ENCODE assay signal across 1 cellular context in genomic region chr9:99257723-99258364, GRCh38.
TF ChIP-seq lines count a peak whose summit lies in the region.

No MANE protein-coding gene starts in this region.

TF ChIP-seq in GM12891, 5 proteins besides CTCF, POLR2A, EP300 and RAD21:
- TF ChIP-seq POU2F2 (IDR thresholded peaks at IDR 0.05; ENCODE audit: low read depth, low read length) = no peak
- TF ChIP-seq POLR2AphosphoS5 (IDR thresholded peaks at IDR 0.05; ENCODE audit: low read depth, low read length) = no peak
- no peak for TF ChIP-seq SPI1 (IDR thresholded peaks at IDR 0.05; ENCODE audit: low read depth, low read length)
- no peak for TF ChIP-seq PAX5 (IDR thresholded peaks at IDR 0.05; ENCODE audit: insufficient read depth, low read length, severe bottlenecking)
- TF ChIP-seq TAF1 (IDR thresholded peaks at IDR 0.05; ENCODE audit: low read depth, low read length) = no peak
TF ChIP-seq in GM12891: peak in this region for 0.
